In the genomic region with DNA sequence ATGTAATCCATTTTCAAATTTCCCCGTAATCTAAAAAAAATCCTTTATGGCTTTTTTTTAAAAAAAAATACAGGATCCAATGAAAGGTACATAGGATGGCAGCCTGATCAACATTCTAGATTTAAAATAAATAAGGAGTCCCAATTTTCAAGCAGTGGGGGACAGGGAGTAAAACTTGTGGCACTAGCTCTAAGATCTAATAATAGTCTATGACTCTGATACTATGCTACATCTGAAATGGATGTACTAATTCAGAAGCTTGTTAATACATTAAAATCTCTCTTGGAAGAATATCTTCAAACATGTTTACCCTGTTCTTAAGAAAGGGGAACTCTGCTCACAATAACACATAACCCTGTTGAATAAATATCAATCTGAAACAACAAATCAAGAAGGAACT, we compare ENCODE assay signal across 16 cellular contexts. TPM values are rescaled to one million over a fixed set of nuclear protein-coding genes. Genes with fewer than 3 reads are reported as not detected.
DNase-seq lines count a peak whose midpoint lies in the region; ATAC-seq and TF ChIP-seq lines count a peak whose summit lies in the region.
"Had no signal": no experiment of that assay in that cellular context is flagged by ENCODE, and none has a peak within 500 bp of the region (broad histone marks: within the 10 kb centered on the region; RNA-seq: fewer than 3 reads in every experiment).

No MANE protein-coding gene starts in this region.

- H3F3A ChIP-seq in PC-9 (ENCODE audit: insufficient read depth, low read depth) = peaks cover 15% of the 10 kb centered on the region
- H3F3A ChIP-seq in neural progenitor cell (ENCODE audit: low read depth) = no peaks in the 10 kb centered on the region

- H3K9ac ChIP-seq in BLaER1 treated with 17β-estradiol and CSF1 and Interleukin-3, amounts not matched to agents 10 nM and 100 nM = no peak overlapping the region
- H3K9ac ChIP-seq in neural progenitor cell = no peak overlapping the region
- H3K9ac ChIP-seq: BLaER1 had no signal

- H3K27ac ChIP-seq in BLaER1 treated with 17β-estradiol and CSF1 and Interleukin-3, amounts not matched to agents 10 nM and 100 nM = peak overlapping the region in 4 of 11 experiments; percentile 54 to 78 (median 73); a peak in 6 of 22 replicates
- H3K27ac ChIP-seq in CD4-positive, alpha-beta T cell (ENCODE audit: low read depth, low read length) = no peak overlapping the region
- H3K27ac ChIP-seq in PC-9 (0 out of 2 replicates have a peak overlapping the region, but pooled peaks have one; percentile 86), neural progenitor cell (no peak overlapping the region)
- H3K27ac ChIP-seq: upper lobe of right lung had no signal

- peak overlapping the region in 8 of 11 experiments; percentile 6 to 81 (median 48); a peak in 11 of 22 replicates for H3K4me2 ChIP-seq in BLaER1 treated with 17β-estradiol and CSF1 and Interleukin-3, amounts not matched to agents 10 nM and 100 nM
- H3K4me2 ChIP-seq in PC-9 (no peak overlapping the region), neural progenitor cell (no peak overlapping the region)

- peaks cover 0 to 4% (median 0%) of the 10 kb centered on the region in 11 experiments; a peak in 5 of 22 replicates for H3K9me3 ChIP-seq in BLaER1 treated with 17β-estradiol and CSF1 and Interleukin-3, amounts not matched to agents 10 nM and 100 nM (replicated peaks in 1 of 11)
- no peaks in the 10 kb centered on the region for H3K9me3 ChIP-seq in CD4-positive, alpha-beta T cell (ENCODE audit: control insufficient read depth, low read length)
- H3K9me3 ChIP-seq in PC-9 (ENCODE audit: insufficient read depth, low read depth) (no peaks in the 10 kb centered on the region), BE2C (no peaks in the 10 kb centered on the region), neural progenitor cell (ENCODE audit: low read depth) (no peaks in the 10 kb centered on the region)
- H3K9me3 ChIP-seq: BLaER1, esophagus muscularis mucosa, upper lobe of right lung had no signal

- peaks cover 51% of the 10 kb centered on the region for H3K4me1 Mint-ChIP-seq in CD4-positive, alpha-beta T cell (ENCODE audit: low read depth)
- H3K4me1 Mint-ChIP-seq in immature natural killer cell (peaks cover 35 to 49% of the 10 kb centered on the region in 2 donors), neural progenitor cell (no peaks in the 10 kb centered on the region)

- H4K20me1 ChIP-seq in BLaER1 treated with 17β-estradiol and CSF1 and Interleukin-3, amounts not matched to agents 10 nM and 100 nM = 0 out of 22 replicates have a peak, but pooled peaks cover 0 to 5% (median 0%) of the 10 kb centered on the region in 11 experiments
- no peaks in the 10 kb centered on the region for H4K20me1 ChIP-seq in PC-9 (ENCODE audit: insufficient read depth)
- no peaks in the 10 kb centered on the region for H4K20me1 ChIP-seq in neural progenitor cell (ENCODE audit: low read depth)
- H4K20me1 ChIP-seq: BLaER1 had no signal

- ATAC-seq in CD4-positive, alpha-beta T cell (ENCODE audit: poor library complexity) = no peak
- ATAC-seq: upper lobe of right lung had no signal

- no peaks in the 10 kb centered on the region for H3K9me3 Mint-ChIP-seq in CD4-positive, alpha-beta T cell
- H3K9me3 Mint-ChIP-seq in immature natural killer cell (no peaks in the 10 kb centered on the region), neural progenitor cell (no peaks in the 10 kb centered on the region)

- intact Hi-C loops in CD4-positive, alpha-beta T cell (cut with DNase I, micrococcal nuclease) = loop anchor here in 1 of 2 experiments (5.0 kb wide), 1 partner anchor 40 kb away; no protein-coding TSS in a partner anchor
- intact Hi-C loops in PC-9 (cut with micrococcal nuclease; ENCODE audit: unreplicated experiment) = no loop called here

- BruUV-seq in PC-9 (replicated peaks; lab: Mats Ljungman, UMichigan) = no TSS peak

- CTCF ChIA-PET in CD4-positive, alpha-beta T cell (lab: Charles Lee) = interaction anchor here (0.8 to 4.0 kb wide), 3 partner anchors 8 to 93 kb away, joined by 3 to 31 read pairs (median 5); partner anchors contain the start of gene DIPK1A
- CTCF ChIA-PET in PC-9 (lab: Charles Lee) = no interaction called here

- no peaks in the 10 kb centered on the region for H3K36me3 Mint-ChIP-seq in CD4-positive, alpha-beta T cell (ENCODE audit: low read depth)
- no peaks in the 10 kb centered on the region for H3K36me3 Mint-ChIP-seq in immature natural killer cell
- H3K36me3 Mint-ChIP-seq in neural progenitor cell = no peaks in the 10 kb centered on the region

- POLR2A ChIA-PET in CD4-positive, alpha-beta T cell (lab: Charles Lee) = interaction anchor here (5.8 kb wide), 1 partner anchor 8 kb away, joined by 42 read pairs; the partner anchor contains the start of gene DIPK1A
- POLR2A ChIA-PET in PC-9 (lab: Charles Lee; ENCODE audit: unreplicated experiment) = interaction anchor here (0.6 kb wide), 2 partner anchors 118 to 672 kb away, joined by 4 to 5 read pairs; no protein-coding TSS in a partner anchor

- H3K9me2 ChIP-seq in PC-9 (ENCODE audit: insufficient read depth) = no peaks in the 10 kb centered on the region

- no peaks in the 10 kb centered on the region for H3K27me3 Mint-ChIP-seq in CD4-positive, alpha-beta T cell
- no peaks in the 10 kb centered on the region for H3K27me3 Mint-ChIP-seq in immature natural killer cell (ENCODE audit: low read depth in 3 of 3)
- H3K27me3 Mint-ChIP-seq in neural progenitor cell (ENCODE audit: insufficient read depth, low read depth) = peaks cover 2% of the 10 kb centered on the region

- H3K36me3 ChIP-seq in BLaER1 treated with 17β-estradiol and CSF1 and Interleukin-3, amounts not matched to agents 10 nM and 100 nM = no peaks in the 10 kb centered on the region
- H3K36me3 ChIP-seq in PC-9 (ENCODE audit: low read depth) = no peaks in the 10 kb centered on the region
- no peaks in the 10 kb centered on the region for H3K36me3 ChIP-seq in BE2C
- no peaks in the 10 kb centered on the region for H3K36me3 ChIP-seq in neural progenitor cell
- H3K36me3 ChIP-seq: BLaER1, esophagus muscularis mucosa, upper lobe of right lung had no signal

- H3K27me3 ChIP-seq in BLaER1 treated with 17β-estradiol and CSF1 and Interleukin-3, amounts not matched to agents 10 nM and 100 nM = no peaks in the 10 kb centered on the region
- no peaks in the 10 kb centered on the region for H3K27me3 ChIP-seq in CD4-positive, alpha-beta T cell (ENCODE audit: control insufficient read depth, insufficient read depth, low read length)
- H3K27me3 ChIP-seq in PC-9 (ENCODE audit: insufficient read depth, low read depth) (no peaks in the 10 kb centered on the region), BE2C (no peaks in the 10 kb centered on the region), neural progenitor cell (no peaks in the 10 kb centered on the region)
- H3K27me3 ChIP-seq: BLaER1, esophagus muscularis mucosa, upper lobe of right lung had no signal

- no peak for DNase-seq in CD4-positive, alpha-beta T cell
- no peak for DNase-seq in PC-9
- DNase-seq in immature natural killer cell = no peak
- DNase-seq in BE2C = no peak
- no peak for DNase-seq in DMS79 treated with DMSO at 0.1 percent for 48 hours (lab: John Stamatoyannopoulos, UW)
- DNase-seq in neural progenitor cell (ENCODE audit: low spot score) = no peak
- DNase-seq in DMS 273 (lab: John Stamatoyannopoulos, UW; ENCODE audit: unreplicated experiment) = no peak
- DNase-seq: activated CD8-positive, alpha-beta memory T cell treated with anti-CD3 and anti-CD28 coated beads, Interleukin-2, amount 50 U/mL, for 4 hours; HCEC 1CT; NCI-H1105 treated with DMSO at 0.1 percent for 48 hours; RPMI8226; upper lobe of right lung had no signal

- no peak overlapping the region for H3K4me3 Mint-ChIP-seq in CD4-positive, alpha-beta T cell
- H3K4me3 Mint-ChIP-seq in immature natural killer cell = peak overlapping the region; percentile 49 to 75 (median 64)
- H3K4me3 Mint-ChIP-seq in neural progenitor cell = no peak overlapping the region

- H3K4me3 ChIP-seq in BLaER1 treated with 17β-estradiol and CSF1 and Interleukin-3, amounts not matched to agents 10 nM and 100 nM = no peak overlapping the region
- no peak overlapping the region for H3K4me3 ChIP-seq in PC-9
- no peak overlapping the region for H3K4me3 ChIP-seq in BE2C (ENCODE audit: low read depth, low read length)
- no peak overlapping the region for H3K4me3 ChIP-seq in neural progenitor cell
- H3K4me3 ChIP-seq: BLaER1, esophagus muscularis mucosa, lung, upper lobe of right lung had no signal

- peaks cover 51% of the 10 kb centered on the region for H3K79me2 ChIP-seq in PC-9 (ENCODE audit: low read depth)
- no peaks in the 10 kb centered on the region for H3K79me2 ChIP-seq in neural progenitor cell (ENCODE audit: low read depth)

- no peak for TF ChIP-seq CTCF in CD4-positive, alpha-beta T cell (IDR thresholded peaks at IDR 0.05)
- TF ChIP-seq CTCF in PC-9 (conservative IDR thresholded peaks at IDR 0.05) (no peak), BE2C (IDR thresholded peaks at IDR 0.05; ENCODE audit: low read depth, low read length) (no peak), neural progenitor cell (IDR thresholded peaks at IDR 0.05) (no peak)

- peak overlapping the region; percentile 27 for H3K27ac Mint-ChIP-seq in CD4-positive, alpha-beta T cell
- H3K27ac Mint-ChIP-seq in immature natural killer cell (peak overlapping the region; percentile 50 to 96 (median 80)), neural progenitor cell (no peak overlapping the region)

- no peak overlapping the region for H2AFZ ChIP-seq in PC-9
- H2AFZ ChIP-seq in neural progenitor cell (replicated peaks) = no peak overlapping the region

- H3K4me1 ChIP-seq in BLaER1 treated with 17β-estradiol and CSF1 and Interleukin-3, amounts not matched to agents 10 nM and 100 nM = peaks cover 36 to 51% (median 44%) of the 10 kb centered on the region in 10 experiments
- H3K4me1 ChIP-seq in PC-9 (replicated peaks; ENCODE audit: insufficient read depth) = peaks cover 26% of the 10 kb centered on the region
- H3K4me1 ChIP-seq in BE2C = no peaks in the 10 kb centered on the region; the same call in 1 of the 2 replicates
- peaks cover 17% of the 10 kb centered on the region for H3K4me1 ChIP-seq in neural progenitor cell

RNA-seq across cellular contexts. Expression of gene DIPK1A, which starts 8.5 kb away (rescaled TPM):
- total RNA-seq in CD4-positive, alpha-beta T cell = 1 to 10 TPM; 7.0 to 7.3 TPM
- total RNA-seq in PC-9 (2021) = 10.5 and 11.2 TPM in 2 replicates
- 10 to 100 TPM; 10.9 to 32.4 (median 27.0) TPM for polyA plus RNA-seq in immature natural killer cell
- 1.4 TPM for polyA plus RNA-seq in BE2C (2012; ENCODE audit: insufficient read depth, insufficient read length, low read depth)
- total RNA-seq in neural progenitor cell (ENCODE audit: low replicate concordance) = 3.6 and 3.8 TPM in 2 replicates

Comparison
In these comparisons a context has a peak if more than half of its experiments do, and no peak if none do; other contexts are left out.
1. H3K4me2 ChIP-seq: peak in BLaER1 treated with 17β-estradiol and CSF1 and Interleukin-3, amounts not matched to agents 10 nM and 100 nM (8 of 11); none in PC-9 (single experiment) and neural progenitor cell (single experiment).
2. H3K4me3 Mint-ChIP-seq: peak in immature natural killer cell (5 of 5); none in CD4-positive, alpha-beta T cell (single experiment) and neural progenitor cell (single experiment).